Comparison of ENCODE assay signal across 16 cellular contexts in genomic region chr7:13602036-13602435, GRCh38.
DNase-seq lines count a peak whose midpoint lies in the region; ATAC-seq, FAIRE-seq and TF ChIP-seq lines count a peak whose summit lies in the region.
"Had no signal": no experiment of that assay in that cellular context is flagged by ENCODE, and none has a peak within 500 bp of the region (broad histone marks: within the 10 kb centered on the region; RNA-seq: fewer than 3 reads in every experiment).

No MANE protein-coding gene starts in this region.

- no peaks in the 10 kb centered on the region for H3K4me1 Mint-ChIP-seq in natural killer cell
- H3K4me1 Mint-ChIP-seq: CD4-positive, alpha-beta memory T cell had no signal

- H3K36me3 Mint-ChIP-seq in natural killer cell, result no peaks in the 10 kb centered on the region
- H3K36me3 Mint-ChIP-seq: CD4-positive, alpha-beta memory T cell had no signal

- TF ChIP-seq RAD21 in SK-N-SH (IDR thresholded peaks at IDR 0.05; ENCODE audit: low read length), result no peak

- H3K27me3 Mint-ChIP-seq in natural killer cell (ENCODE audit: low read depth in 2 of 2), result no peaks in the 10 kb centered on the region
- H3K27me3 Mint-ChIP-seq: CD4-positive, alpha-beta memory T cell had no signal

- ATAC-seq in HG03135 (IDR thresholded peaks at IDR 0.05; ENCODE audit: unreplicated experiment) (no peak), natural killer cell (no peak)
- ATAC-seq: A549 had no signal

- H3K4me2 ChIP-seq in SK-N-SH, result no peak overlapping the region
- H3K4me2 ChIP-seq: A549 had no signal

- H3K27me3 ChIP-seq in SK-N-SH (ENCODE audit: insufficient read depth) (no peaks in the 10 kb centered on the region), small intestine (ENCODE audit: control insufficient read depth in 2 of 2, insufficient read depth in 2 of 2, low read length in 2 of 2) (no peaks in the 10 kb centered on the region)
- H3K27me3 ChIP-seq: BE2C had no signal

- no peaks in the 10 kb centered on the region for H3K79me2 ChIP-seq in SK-N-SH (ENCODE audit: insufficient read depth)

- H3K4me3 ChIP-seq in SK-N-SH (ENCODE audit: low read depth in 2 of 2, low read length in 1 of 2), result no peak overlapping the region
- no peak overlapping the region for H3K4me3 ChIP-seq in small intestine (ENCODE audit: low read depth in 1 of 2, low read length in 2 of 2)
- H3K4me3 ChIP-seq: A549 had no signal

- H3K27ac ChIP-seq in SK-N-SH (ENCODE audit: low read depth in 2 of 2, low read length in 1 of 2), result no peak overlapping the region
- H3K27ac ChIP-seq in small intestine (ENCODE audit: low read depth in 1 of 2, low read length in 1 of 2), result no peak overlapping the region
- H3K27ac ChIP-seq: A549, C4-2B had no signal

- H3F3A ChIP-seq in SK-N-SH (replicated peaks; ENCODE audit: insufficient read depth), result no peaks in the 10 kb centered on the region

- H4K20me1 ChIP-seq in SK-N-SH (ENCODE audit: insufficient read depth), result no peaks in the 10 kb centered on the region

- DNase-seq in HEK293T (ENCODE audit: extremely low spot score) (no peak), NCI-H2171 (lab: John Stamatoyannopoulos, UW) (peak; percentile 12), SK-N-SH (peak; percentile 20), small intestine (peak; percentile 9), natural killer cell (no peak), cerebellar cortex (ENCODE audit: low spot score) (no peak)
- DNase-seq: BE2C; CD4-positive, alpha-beta memory T cell; DMS53; GF-D8; HCEC 1CT; IMR-90 had no signal

- peak in 1 of 2 experiments; percentile 69; a peak in 1 of 4 replicates for TF ChIP-seq EP300 in SK-N-SH (IDR thresholded peaks at IDR 0.05; ENCODE audit: borderline replicate concordance in 1 of 2, low read depth in 1 of 2, low read length in 1 of 2)

- H3K9me3 ChIP-seq in SK-N-SH (no peaks in the 10 kb centered on the region), small intestine (ENCODE audit: control insufficient read depth, low read depth) (no peaks in the 10 kb centered on the region)
- H3K9me3 ChIP-seq: A549, BE2C had no signal

- TF ChIP-seq CTCF in SK-N-SH (IDR thresholded peaks at IDR 0.05) (no peak), natural killer cell (IDR thresholded peaks at IDR 0.05) (no peak)

- H3K4me1 ChIP-seq in SK-N-SH (ENCODE audit: control insufficient read depth in 1 of 2, insufficient read depth in 2 of 2, low read depth in 1 of 2, low read length in 1 of 2) (no peaks in the 10 kb centered on the region), small intestine (ENCODE audit: control insufficient read depth in 2 of 2, insufficient read depth in 1 of 2, low read depth in 1 of 2, low read length in 1 of 2) (no peaks in the 10 kb centered on the region)
- H3K4me1 ChIP-seq: A549, BE2C had no signal

- H3K9me2 ChIP-seq in SK-N-SH, result no peaks in the 10 kb centered on the region

- H3K9me3 Mint-ChIP-seq in natural killer cell, result peaks cover 5 to 7% of the 10 kb centered on the region in 2 donors

- WGBS in SK-N-SH (ENCODE audit: low lambda C conversion rate), result 8% methylated on average over 2 of the region's 2 CpGs
- 63 to 74% (median 64%) methylated on average over 2 of the region's 2 CpGs for WGBS in small intestine, 3 donors

- no peak for FAIRE-seq in small intestine (lab: Jason Lieb, UNC)
- FAIRE-seq: A549, H1 had no signal

- no peak overlapping the region for H2AFZ ChIP-seq in SK-N-SH (ENCODE audit: low read depth)

- POLR2A ChIA-PET in HEK293T (lab: Yijun Ruan, JAX), result no interaction called here
- POLR2A ChIA-PET in SK-N-SH (lab: Yijun Ruan, JAX), result no interaction called here

- H3K4me3 Mint-ChIP-seq in natural killer cell, result no peak overlapping the region
- H3K4me3 Mint-ChIP-seq: CD4-positive, alpha-beta memory T cell had no signal

- no peak overlapping the region for H3K9ac ChIP-seq in SK-N-SH

- H3K27ac Mint-ChIP-seq in natural killer cell, result no peak overlapping the region
- H3K27ac Mint-ChIP-seq: CD4-positive, alpha-beta memory T cell had no signal

- intact Hi-C loops in natural killer cell (cut with micrococcal nuclease), result no loop called here

- CTCF ChIA-PET in HEK293T (lab: Yijun Ruan, JAX), result no interaction called here
- CTCF ChIA-PET in SK-N-SH (lab: Yijun Ruan, JAX), result no interaction called here

- H3K36me3 ChIP-seq in SK-N-SH (replicated peaks in 1 of 2; ENCODE audit: control insufficient read depth in 1 of 2, insufficient read depth in 2 of 2, low read length in 1 of 2) (no peaks in the 10 kb centered on the region), small intestine (ENCODE audit: control insufficient read depth in 2 of 2, insufficient read depth in 2 of 2, low read length in 2 of 2) (no peaks in the 10 kb centered on the region)
- H3K36me3 ChIP-seq: BE2C had no signal

TF ChIP-seq in HEK293T, 16 proteins besides CTCF, POLR2A, EP300 and RAD21:
- TF ChIP-seq PKNOX1 (IDR thresholded peaks at IDR 0.05) (peak; percentile 53), NFRKB (IDR thresholded peaks at IDR 0.05) (no peak)

TF ChIP-seq in SK-N-SH, 30 proteins besides CTCF, POLR2A, EP300 and RAD21:
- TF ChIP-seq NFIC (IDR thresholded peaks at IDR 0.05; ENCODE audit: borderline replicate concordance) (no peak), CHD2 (IDR thresholded peaks at IDR 0.05; ENCODE audit: low read length, partially characterized antibody) (no peak), PBX3 (IDR thresholded peaks at IDR 0.05) (no peak), RCOR1 (IDR thresholded peaks at IDR 0.05; ENCODE audit: low read length) (peak; percentile 42; the same call in 1 of the 2 replicates), USF1 (IDR thresholded peaks at IDR 0.05; ENCODE audit: borderline replicate concordance, low read depth) (no peak), GATA2 (CRISPR knock-in tag; IDR thresholded peaks at IDR 0.05) (peak; percentile 73), USF2 (IDR thresholded peaks at IDR 0.05; ENCODE audit: borderline replicate concordance, low read depth, low read length) (no peak), RXRA (IDR thresholded peaks at IDR 0.05; ENCODE audit: borderline replicate concordance, low read depth) (no peak), TCF12 (IDR thresholded peaks at IDR 0.05) (0 out of 2 replicates have a peak, but pooled peaks have one; percentile 5), FOXJ3 (CRISPR knock-in tag; IDR thresholded peaks at IDR 0.05) (no peak)

Comparison
In these comparisons a context has a peak if more than half of its experiments do, and no peak if none do; other contexts are left out.
1. DNase-seq: peak in NCI-H2171 (single experiment), SK-N-SH (single experiment) and small intestine (single experiment); none in HEK293T (single experiment), natural killer cell (single experiment) and cerebellar cortex (single experiment).